8 cellular contexts compared by ENCODE assay signal in genomic region chr12:102478416-102479098, GRCh38. TPM values are rescaled to one million over a fixed set of nuclear protein-coding genes. Genes with fewer than 3 reads are reported as not detected.
A peak's percentile ranks its signal among the peaks of the same experiment; 100 is the strongest.
DNase-seq lines count a peak whose midpoint lies in the region; ATAC-seq and TF ChIP-seq lines count a peak whose summit lies in the region.

No MANE protein-coding gene starts in this region.

- peak; percentile 65 to 76 for ATAC-seq in CD4-positive, CD25-positive, alpha-beta regulatory T cell (ENCODE audit: low read depth in 2 of 2)
- ATAC-seq in GM18868 (IDR thresholded peaks at IDR 0.05; ENCODE audit: unreplicated experiment) (peak; percentile 68), HG03025 (IDR thresholded peaks at IDR 0.05; ENCODE audit: low FRiP score, unreplicated experiment) (peak; percentile 65)

- peak in 2 of 3 donors; percentile 31 to 86 for DNase-seq in CD4-positive, CD25-positive, alpha-beta regulatory T cell
- DNase-seq in activated CD4-positive, alpha-beta memory T cell treated with anti-CD3 and anti-CD28 coated beads, Interleukin-2, amount 10 ng/mL, durations not matched to agents 7 days and 5 days = peak; percentile 76
- DNase-seq in endothelial cell (ENCODE audit: low spot score) = no peak
- DNase-seq in type B pancreatic cell (ENCODE audit: extremely low spot score, unreplicated experiment) = no peak
- no peak for DNase-seq in ACHN

- peaks cover 9% of the 10 kb centered on the region for H3K27me3 Mint-ChIP-seq in CD4-positive, CD25-positive, alpha-beta regulatory T cell
- peaks cover 2% of the 10 kb centered on the region for H3K27me3 Mint-ChIP-seq in activated CD4-positive, alpha-beta memory T cell treated with anti-CD3 and anti-CD28 coated beads, Interleukin-2, amount 10 ng/mL, durations not matched to agents 7 days and 5 days
- H3K27me3 Mint-ChIP-seq in endothelial cell (ENCODE audit: unreplicated experiment) (peaks cover 2% of the 10 kb centered on the region), type B pancreatic cell (no peaks in the 10 kb centered on the region)

- no peaks in the 10 kb centered on the region for H3K27me3 ChIP-seq in CD4-positive, CD25-positive, alpha-beta regulatory T cell (ENCODE audit: control insufficient read depth, insufficient read depth, low read length)
- H3K27me3 ChIP-seq in mucosa of rectum (ENCODE audit: control insufficient read depth in 2 of 2, insufficient read depth in 2 of 2, low read length in 2 of 2) = no peaks in the 10 kb centered on the region

- TF ChIP-seq CTCF in endothelial cell (IDR thresholded peaks at IDR 0.05; ENCODE audit: unreplicated experiment) = no peak
- TF ChIP-seq CTCF in type B pancreatic cell (conservative IDR thresholded peaks at IDR 0.05) = no peak

- no peak overlapping the region for H3K4me3 Mint-ChIP-seq in CD4-positive, CD25-positive, alpha-beta regulatory T cell
- H3K4me3 Mint-ChIP-seq in activated CD4-positive, alpha-beta memory T cell treated with anti-CD3 and anti-CD28 coated beads, Interleukin-2, amount 10 ng/mL, durations not matched to agents 7 days and 5 days = no peak overlapping the region
- H3K4me3 Mint-ChIP-seq in endothelial cell (ENCODE audit: unreplicated experiment) (no peak overlapping the region), type B pancreatic cell (no peak overlapping the region)

- no peaks in the 10 kb centered on the region for H3K36me3 Mint-ChIP-seq in CD4-positive, CD25-positive, alpha-beta regulatory T cell
- H3K36me3 Mint-ChIP-seq in activated CD4-positive, alpha-beta memory T cell treated with anti-CD3 and anti-CD28 coated beads, Interleukin-2, amount 10 ng/mL, durations not matched to agents 7 days and 5 days (ENCODE audit: low read depth) = no peaks in the 10 kb centered on the region
- no peaks in the 10 kb centered on the region for H3K36me3 Mint-ChIP-seq in endothelial cell (ENCODE audit: low read depth, unreplicated experiment)
- no peaks in the 10 kb centered on the region for H3K36me3 Mint-ChIP-seq in type B pancreatic cell

- no peak overlapping the region for H3K27ac Mint-ChIP-seq in CD4-positive, CD25-positive, alpha-beta regulatory T cell
- no peak overlapping the region for H3K27ac Mint-ChIP-seq in activated CD4-positive, alpha-beta memory T cell treated with anti-CD3 and anti-CD28 coated beads, Interleukin-2, amount 10 ng/mL, durations not matched to agents 7 days and 5 days
- H3K27ac Mint-ChIP-seq in endothelial cell (ENCODE audit: unreplicated experiment) (no peak overlapping the region), type B pancreatic cell (no peak overlapping the region)

- no peaks in the 10 kb centered on the region for H3K9me3 Mint-ChIP-seq in CD4-positive, CD25-positive, alpha-beta regulatory T cell
- H3K9me3 Mint-ChIP-seq in activated CD4-positive, alpha-beta memory T cell treated with anti-CD3 and anti-CD28 coated beads, Interleukin-2, amount 10 ng/mL, durations not matched to agents 7 days and 5 days = no peaks in the 10 kb centered on the region
- no peaks in the 10 kb centered on the region for H3K9me3 Mint-ChIP-seq in endothelial cell (ENCODE audit: unreplicated experiment)
- H3K9me3 Mint-ChIP-seq in type B pancreatic cell = no peaks in the 10 kb centered on the region

- peaks cover 9% of the 10 kb centered on the region for H3K4me1 ChIP-seq in CD4-positive, CD25-positive, alpha-beta regulatory T cell (ENCODE audit: control insufficient read depth, insufficient read depth, low read length, poor library complexity, severe bottlenecking)
- no peaks in the 10 kb centered on the region for H3K4me1 ChIP-seq in mucosa of rectum (ENCODE audit: control insufficient read depth in 2 of 2, insufficient read depth in 2 of 2, low read length in 2 of 2)

- H3K9ac ChIP-seq in mucosa of rectum (ENCODE audit: low read depth in 1 of 2, low read length in 2 of 2) = peak overlapping the region; percentile 15 to 60

- POLR2A ChIA-PET in activated CD4-positive, alpha-beta memory T cell treated with anti-CD3 and anti-CD28 coated beads, Interleukin-2, amount 10 ng/mL, durations not matched to agents 7 days and 5 days (lab: Charles Lee) = interaction anchor here (0.6 to 1.4 kb wide), 5 partner anchors 56 to 417 kb away, joined by 3 to 7 read pairs (median 5); partner anchors contain the start of genes NUP37, PARPBP and WASHC3

- CTCF ChIA-PET in activated CD4-positive, alpha-beta memory T cell treated with anti-CD3 and anti-CD28 coated beads, Interleukin-2, amount 10 ng/mL, durations not matched to agents 7 days and 5 days (lab: Charles Lee) = interaction anchor here (1.0 to 1.7 kb wide), 4 partner anchors 9 to 178 kb away, joined by 3 to 5 read pairs (median 4); no protein-coding TSS in a partner anchor

- H3K27ac ChIP-seq in CD4-positive, CD25-positive, alpha-beta regulatory T cell (ENCODE audit: insufficient read depth, low read length, poor library complexity, severe bottlenecking) = no peak overlapping the region
- peak overlapping the region; percentile 29 to 62 for H3K27ac ChIP-seq in mucosa of rectum (ENCODE audit: low read depth in 2 of 2, low read length in 2 of 2)

- peak overlapping the region; percentile 42 for H3K4me3 ChIP-seq in CD4-positive, CD25-positive, alpha-beta regulatory T cell (ENCODE audit: low read depth, low read length)
- H3K4me3 ChIP-seq in mucosa of rectum (ENCODE audit: low read length in 2 of 2) = peak overlapping the region; percentile 45 to 59

- H3K9me3 ChIP-seq in CD4-positive, CD25-positive, alpha-beta regulatory T cell (ENCODE audit: control insufficient read depth in 2 of 2, low read length in 2 of 2) = no peaks in the 10 kb centered on the region
- no peaks in the 10 kb centered on the region for H3K9me3 ChIP-seq in mucosa of rectum (ENCODE audit: control insufficient read depth in 2 of 2, low read length in 2 of 2)

- H3K36me3 ChIP-seq in CD4-positive, CD25-positive, alpha-beta regulatory T cell (ENCODE audit: control insufficient read depth, insufficient read depth, low read length) = no peaks in the 10 kb centered on the region
- H3K36me3 ChIP-seq in mucosa of rectum (ENCODE audit: control insufficient read depth in 2 of 2, insufficient read depth in 2 of 2, low read length in 2 of 2) = no peaks in the 10 kb centered on the region

- in situ Hi-C loops in ACHN (cut with HindIII; ENCODE audit: low pct_ligation_motif_present, low pct_unique_long_range_greater_than_20kb, low sequenced_read_pairs) = no loop called here

- H3K4me1 Mint-ChIP-seq in CD4-positive, CD25-positive, alpha-beta regulatory T cell = peaks cover 0 to 6% (median under 1%) of the 10 kb centered on the region in 4 donors
- peaks cover 32% of the 10 kb centered on the region for H3K4me1 Mint-ChIP-seq in activated CD4-positive, alpha-beta memory T cell treated with anti-CD3 and anti-CD28 coated beads, Interleukin-2, amount 10 ng/mL, durations not matched to agents 7 days and 5 days
- H3K4me1 Mint-ChIP-seq in endothelial cell (ENCODE audit: unreplicated experiment) (peaks cover 2% of the 10 kb centered on the region), type B pancreatic cell (ENCODE audit: unreplicated experiment) (peaks cover 6% of the 10 kb centered on the region)

RNA-seq across cellular contexts. Expression of gene IGF1, which starts 1.8 kb away (rescaled TPM):
- total RNA-seq in CD4-positive, CD25-positive, alpha-beta regulatory T cell = not detected
- polyA plus RNA-seq in CD4-positive, CD25-positive, alpha-beta regulatory T cell = not detected
- under 1 TPM; 0.48 to 0.86 TPM for total RNA-seq in activated CD4-positive, alpha-beta memory T cell treated with anti-CD3 and anti-CD28 coated beads, Interleukin-2, amount 10 ng/mL, durations not matched to agents 7 days and 5 days
- 3.4 TPM for total RNA-seq in endothelial cell (ENCODE audit: unreplicated experiment)
- 8.4 and 16.1 TPM in 2 replicates for total RNA-seq in type B pancreatic cell (ENCODE audit: low replicate concordance)

Comparison
In these comparisons a context has a peak if more than half of its experiments do, and no peak if none do; other contexts are left out.
1. DNase-seq: peak in CD4-positive, CD25-positive, alpha-beta regulatory T cell (2 of 3) and activated CD4-positive, alpha-beta memory T cell treated with anti-CD3 and anti-CD28 coated beads, Interleukin-2, amount 10 ng/mL, durations not matched to agents 7 days and 5 days (single experiment); none in endothelial cell (single experiment), type B pancreatic cell (single experiment) and ACHN (single experiment).
2. Peak in every context shown above with its lines, with median percentiles within 50 percentile points of each other: ATAC-seq.